Comparison of ENCODE assay signal across 1 cellular context in genomic region chr5:119036101-119036762, GRCh38.
TF ChIP-seq lines count a peak whose summit lies in the region.

No MANE protein-coding gene starts in this region.

TF ChIP-seq in K562, 482 proteins besides CTCF, POLR2A, EP300 and RAD21 (continued from another document):
- TF ChIP-seq TFAP4 (CRISPR knock-in tag; IDR thresholded peaks at IDR 0.05; ENCODE audit: borderline replicate concordance) (no peak), WHSC1 (IDR thresholded peaks at IDR 0.05; ENCODE audit: low read length) (no peak), DDX20 (tag; IDR thresholded peaks at IDR 0.05; ENCODE audit: low read depth) (no peak), POLR2AphosphoS2 (IDR thresholded peaks at IDR 0.05; ENCODE audit: low read length) (no peak), PATZ1 (CRISPR knock-in tag; IDR thresholded peaks at IDR 0.05; ENCODE audit: borderline replicate concordance) (no peak), RBM22 (IDR thresholded peaks at IDR 0.05; ENCODE audit: low read depth, low read length, poor library complexity, severe bottlenecking) (no peak), ZBED1 (IDR thresholded peaks at IDR 0.05) (no peak), ZNF511 (CRISPR knock-in tag; IDR thresholded peaks at IDR 0.05) (no peak), ZNF134 (CRISPR knock-in tag; conservative IDR thresholded peaks at IDR 0.05) (no peak), MCM7 (IDR thresholded peaks at IDR 0.05) (no peak), SOX6 (IDR thresholded peaks at IDR 0.05) (no peak), SMARCA4 (IDR thresholded peaks at IDR 0.05) (peak; percentile 70), BHLHE40 (IDR thresholded peaks at IDR 0.05; ENCODE audit: low read length) (no peak), ZNF224 (CRISPR knock-in tag; IDR thresholded peaks at IDR 0.05) (no peak), FOS (IDR thresholded peaks at IDR 0.05; ENCODE audit: extremely low read depth, insufficient read length) (peak; percentile 30), JUND (IDR thresholded peaks at IDR 0.05; ENCODE audit: borderline replicate concordance, low read depth, low read length) (peak; percentile 84), JUND (tag; IDR thresholded peaks at IDR 0.05; ENCODE audit: borderline replicate concordance, low read depth, low read length) (peak; percentile 70; the same call in 2 of the 3 replicates), ZC3H11A (IDR thresholded peaks at IDR 0.05; ENCODE audit: low read depth, low read length) (no peak), ZNF398 (CRISPR knock-in tag; IDR thresholded peaks at IDR 0.05) (no peak), ATF3 (IDR thresholded peaks at IDR 0.05) (peak; percentile 90), ATF3 (CRISPR knock-in tag; conservative IDR thresholded peaks at IDR 0.05) (no peak), TAF7 (tag; IDR thresholded peaks at IDR 0.05) (no peak), ZNF175 (CRISPR knock-in tag; IDR thresholded peaks at IDR 0.05; ENCODE audit: low read depth) (no peak), ZNF766 (CRISPR knock-in tag; conservative IDR thresholded peaks at IDR 0.05) (no peak), JUN (IDR thresholded peaks at IDR 0.05; ENCODE audit: borderline replicate concordance, low read depth, low read length) (peak; percentile 89; the same call in 1 of the 2 replicates), JUN (CRISPR knock-in tag; IDR thresholded peaks at IDR 0.05; ENCODE audit: borderline replicate concordance) (no peak), ZSCAN32 (CRISPR knock-in tag; IDR thresholded peaks at IDR 0.05) (no peak), MEF2D (tag; conservative IDR thresholded peaks at IDR 0.05; ENCODE audit: low read depth) (no peak), ZNF232 (CRISPR knock-in tag; IDR thresholded peaks at IDR 0.05) (no peak), SRSF7 (optimal IDR thresholded peaks at IDR 0.05; ENCODE audit: low read depth, low read length) (no peak), DPF2 (IDR thresholded peaks at IDR 0.05) (0 out of 2 replicates have a peak, but pooled peaks have one; percentile 51), FOSL1 (tag; conservative IDR thresholded peaks at IDR 0.05) (peak; percentile 98), MTA3 (IDR thresholded peaks at IDR 0.05; ENCODE audit: borderline replicate concordance) (no peak), ZNF165 (CRISPR knock-in tag; IDR thresholded peaks at IDR 0.05; ENCODE audit: borderline replicate concordance) (no peak), RNF2 (IDR thresholded peaks at IDR 0.05) (no peak), MCM5 (IDR thresholded peaks at IDR 0.05; ENCODE audit: low read depth) (no peak), MAFG (tag; conservative IDR thresholded peaks at IDR 0.05) (no peak), ZNF140 (CRISPR knock-in tag; IDR thresholded peaks at IDR 0.05) (no peak), TRIM24 (IDR thresholded peaks at IDR 0.05) (no peak), SMARCC2 (IDR thresholded peaks at IDR 0.05; ENCODE audit: low read depth) (peak; percentile 62; the same call in 1 of the 2 replicates), ZNF75A (CRISPR knock-in tag; IDR thresholded peaks at IDR 0.05) (no peak), RBM25 (IDR thresholded peaks at IDR 0.05; ENCODE audit: low read depth, low read length, severe bottlenecking) (no peak), PHB (CRISPR knock-in tag; IDR thresholded peaks at IDR 0.05) (no peak), MYNN (IDR thresholded peaks at IDR 0.05) (no peak), MYNN (CRISPR knock-in tag; IDR thresholded peaks at IDR 0.05) (no peak), TBL1XR1 (IDR thresholded peaks at IDR 0.05; ENCODE audit: low read length in 2 of 2) (no peak)
- TF ChIP-seq, protein P1, sequence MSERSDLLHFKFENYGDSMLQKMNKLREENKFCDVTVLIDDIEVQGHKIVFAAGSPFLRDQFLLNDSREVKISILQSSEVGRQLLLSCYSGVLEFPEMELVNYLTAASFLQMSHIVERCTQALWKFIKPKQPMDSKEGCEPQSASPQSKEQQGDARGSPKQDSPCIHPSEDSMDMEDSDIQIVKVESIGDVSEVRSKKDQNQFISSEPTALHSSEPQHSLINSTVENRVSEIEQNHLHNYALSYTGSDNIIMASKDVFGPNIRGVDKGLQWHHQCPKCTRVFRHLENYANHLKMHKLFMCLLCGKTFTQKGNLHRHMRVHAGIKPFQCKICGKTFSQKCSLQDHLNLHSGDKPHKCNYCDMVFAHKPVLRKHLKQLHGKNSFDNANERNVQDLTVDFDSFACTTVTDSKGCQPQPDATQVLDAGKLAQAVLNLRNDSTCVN (CRISPR knock-in tag; IDR thresholded peaks at IDR 0.05) = no peak
- TF ChIP-seq, protein P2, sequence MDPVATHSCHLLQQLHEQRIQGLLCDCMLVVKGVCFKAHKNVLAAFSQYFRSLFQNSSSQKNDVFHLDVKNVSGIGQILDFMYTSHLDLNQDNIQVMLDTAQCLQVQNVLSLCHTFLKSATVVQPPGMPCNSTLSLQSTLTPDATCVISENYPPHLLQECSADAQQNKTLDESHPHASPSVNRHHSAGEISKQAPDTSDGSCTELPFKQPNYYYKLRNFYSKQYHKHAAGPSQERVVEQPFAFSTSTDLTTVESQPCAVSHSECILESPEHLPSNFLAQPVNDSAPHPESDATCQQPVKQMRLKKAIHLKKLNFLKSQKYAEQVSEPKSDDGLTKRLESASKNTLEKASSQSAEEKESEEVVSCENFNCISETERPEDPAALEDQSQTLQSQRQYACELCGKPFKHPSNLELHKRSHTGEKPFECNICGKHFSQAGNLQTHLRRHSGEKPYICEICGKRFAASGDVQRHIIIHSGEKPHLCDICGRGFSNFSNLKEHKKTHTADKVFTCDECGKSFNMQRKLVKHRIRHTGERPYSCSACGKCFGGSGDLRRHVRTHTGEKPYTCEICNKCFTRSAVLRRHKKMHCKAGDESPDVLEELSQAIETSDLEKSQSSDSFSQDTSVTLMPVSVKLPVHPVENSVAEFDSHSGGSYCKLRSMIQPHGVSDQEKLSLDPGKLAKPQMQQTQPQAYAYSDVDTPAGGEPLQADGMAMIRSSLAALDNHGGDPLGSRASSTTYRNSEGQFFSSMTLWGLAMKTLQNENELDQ (CRISPR knock-in tag; IDR thresholded peaks at IDR 0.05; ENCODE audit: borderline replicate concordance) = no peak
- TF ChIP-seq, protein P3, sequence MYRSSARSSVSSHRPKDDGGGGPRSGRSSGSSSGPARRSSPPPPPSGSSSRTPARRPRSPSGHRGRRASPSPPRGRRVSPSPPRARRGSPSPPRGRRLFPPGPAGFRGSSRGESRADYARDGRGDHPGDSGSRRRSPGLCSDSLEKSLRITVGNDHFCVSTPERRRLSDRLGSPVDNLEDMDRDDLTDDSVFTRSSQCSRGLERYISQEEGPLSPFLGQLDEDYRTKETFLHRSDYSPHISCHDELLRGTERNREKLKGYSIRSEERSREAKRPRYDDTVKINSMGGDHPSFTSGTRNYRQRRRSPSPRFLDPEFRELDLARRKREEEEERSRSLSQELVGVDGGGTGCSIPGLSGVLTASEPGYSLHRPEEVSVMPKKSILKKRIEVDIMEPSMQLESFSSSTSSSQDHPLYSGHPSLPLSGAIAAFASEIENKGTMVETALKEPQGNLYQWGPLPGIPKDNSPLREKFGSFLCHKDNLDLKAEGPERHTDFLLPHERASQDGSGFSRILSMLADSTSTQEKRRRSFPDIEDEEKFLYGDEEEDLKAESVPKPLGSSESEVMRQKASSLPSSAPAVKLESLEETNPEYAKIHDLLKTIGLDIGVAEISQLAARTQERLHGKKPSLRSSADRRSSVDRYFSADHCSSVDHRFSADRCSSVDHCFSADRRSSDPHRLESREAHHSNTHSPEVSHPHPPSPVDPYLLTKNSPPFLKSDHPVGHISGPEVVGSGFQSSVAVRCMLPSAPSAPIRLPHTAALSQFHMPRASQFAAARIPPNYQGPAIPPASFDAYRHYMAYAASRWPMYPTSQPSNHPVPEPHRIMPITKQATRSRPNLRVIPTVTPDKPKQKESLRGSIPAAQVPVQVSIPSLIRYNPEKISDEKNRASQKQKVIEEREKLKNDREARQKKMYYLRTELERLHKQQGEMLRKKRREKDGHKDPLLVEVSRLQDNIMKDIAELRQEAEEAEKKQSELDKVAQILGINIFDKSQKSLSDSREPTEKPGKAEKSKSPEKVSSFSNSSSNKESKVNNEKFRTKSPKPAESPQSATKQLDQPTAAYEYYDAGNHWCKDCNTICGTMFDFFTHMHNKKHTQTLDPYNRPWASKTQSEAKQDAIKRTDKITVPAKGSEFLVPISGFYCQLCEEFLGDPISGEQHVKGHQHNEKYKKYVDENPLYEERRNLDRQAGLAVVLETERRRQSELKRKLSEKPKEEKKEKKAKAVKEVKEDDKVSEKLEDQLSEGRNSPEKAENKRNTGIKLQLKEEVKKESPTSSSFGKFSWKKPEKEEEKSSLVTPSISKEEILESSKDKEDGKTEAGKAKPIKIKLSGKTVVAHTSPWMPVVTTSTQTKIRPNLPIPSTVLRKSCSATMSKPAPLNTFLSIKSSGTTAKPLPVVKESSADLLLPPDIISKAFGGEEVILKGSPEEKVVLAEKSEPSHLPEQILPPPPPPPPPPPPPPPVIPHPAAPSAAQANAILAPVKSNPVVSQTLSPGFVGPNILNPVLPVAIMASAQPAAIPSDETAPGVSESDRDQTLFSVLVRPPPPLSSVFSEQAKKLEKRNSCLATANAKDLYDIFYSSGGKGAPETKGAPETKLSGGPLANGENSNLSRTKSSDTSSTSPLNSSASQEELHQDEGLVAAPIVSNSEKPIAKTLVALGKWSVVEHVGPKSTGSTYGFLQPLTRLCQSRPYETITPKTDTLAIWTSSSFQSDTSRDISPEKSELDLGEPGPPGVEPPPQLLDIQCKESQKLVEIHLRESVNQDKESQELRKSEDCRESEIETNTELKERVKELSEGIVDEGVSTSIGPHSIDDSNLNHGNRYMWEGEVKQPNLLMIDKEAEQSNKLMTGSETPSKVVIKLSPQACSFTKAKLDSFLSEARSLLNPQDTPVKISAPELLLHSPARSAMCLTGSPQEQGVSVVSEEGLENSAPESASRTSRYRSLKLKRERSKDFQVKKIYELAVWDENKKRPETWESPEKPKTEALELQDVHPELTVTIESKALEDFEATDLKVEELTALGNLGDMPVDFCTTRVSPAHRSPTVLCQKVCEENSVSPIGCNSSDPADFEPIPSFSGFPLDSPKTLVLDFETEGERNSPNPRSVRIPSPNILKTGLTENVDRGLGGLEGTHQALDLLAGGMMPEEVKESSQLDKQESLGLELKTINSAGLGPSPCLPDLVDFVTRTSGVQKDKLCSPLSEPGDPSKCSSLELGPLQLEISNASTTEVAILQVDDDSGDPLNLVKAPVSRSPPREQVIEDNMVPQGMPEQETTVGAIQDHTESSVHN (IDR thresholded peaks at IDR 0.05; ENCODE audit: borderline replicate concordance in 1 of 2, low read depth in 1 of 2) = no peak
